ENCODE assay signal across 8 cellular contexts in genomic region chr7:27130540-27131389, GRCh38. TPM values are rescaled to one million over a fixed set of nuclear protein-coding genes. Genes with fewer than 3 reads are reported as not detected.
A peak's percentile ranks its signal among the peaks of the same experiment; 100 is the strongest.
DNase-seq lines count a peak whose midpoint lies in the region; ATAC-seq and TF ChIP-seq lines count a peak whose summit lies in the region.

TSS of gene HOXA4 (minus strand) at chr7:27130757. CDS start at chr7:27130733, 24 bp downstream.

- H4K20me1 ChIP-seq in PC-3 (ENCODE audit: low read length) = no peaks in the 10 kb centered on the region

- BruUV-seq in PC-3 (replicated peaks; lab: Mats Ljungman, UMichigan) = TSS peak; percentile 82

- WGBS in gastroesophageal sphincter (ENCODE audit: low coverage in 1 of 2), 2 donors = 0% methylated on average over 8 to 14 of the region's 67 CpGs
- 38% methylated on average over 67 of the region's 67 CpGs for WGBS in thymus

- peaks cover 62% of the 10 kb centered on the region for H3K27me3 Mint-ChIP-seq in activated T-helper 2 cell treated with anti-CD3 and anti-CD28 coated beads, Interferon-gamma antibody, Interleukin-2, Interleukin-4, amounts not matched to agents 10 μg/mL and 5 μg/mL and 100 μg/mL, durations not matched to agents 14 hours and 24 hours and 36 hours (ENCODE audit: low read depth)
- peaks cover 90% of the 10 kb centered on the region for H3K27me3 Mint-ChIP-seq in osteocyte (ENCODE audit: unreplicated experiment)

- H3K4me1 ChIP-seq in PC-3 (ENCODE audit: insufficient read depth, low read length) = peaks cover 43% of the 10 kb centered on the region
- peaks cover 16 to 88% (median 27%) of the 10 kb centered on the region in 3 donors for H3K4me1 ChIP-seq in gastroesophageal sphincter
- peaks cover 4% of the 10 kb centered on the region for H3K4me1 ChIP-seq in thymus (ENCODE audit: control insufficient read depth, insufficient read depth, low read length)

- H3K36me3 ChIP-seq in PC-3 (ENCODE audit: low read depth, low read length) (no peaks in the 10 kb centered on the region), gastroesophageal sphincter (no peaks in the 10 kb centered on the region), thymus (ENCODE audit: control insufficient read depth, insufficient read depth) (no peaks in the 10 kb centered on the region)

- peaks cover 40% of the 10 kb centered on the region for H3K79me2 ChIP-seq in PC-3 (ENCODE audit: low read length)

- peak within 1 kb of the TSS; percentile 80 for H3K9ac ChIP-seq in PC-3 (ENCODE audit: low read length)

- TF ChIP-seq EP300 in gastroesophageal sphincter (IDR thresholded peaks at IDR 0.05) = no peak

- H3K9me3 ChIP-seq in PC-3 (ENCODE audit: low read length) (no peaks in the 10 kb centered on the region), gastroesophageal sphincter (no peaks in the 10 kb centered on the region), thymus (ENCODE audit: control insufficient read depth) (no peaks in the 10 kb centered on the region)

- no peaks in the 10 kb centered on the region for H3K9me3 Mint-ChIP-seq in activated T-helper 2 cell treated with anti-CD3 and anti-CD28 coated beads, Interferon-gamma antibody, Interleukin-2, Interleukin-4, amounts not matched to agents 10 μg/mL and 5 μg/mL and 100 μg/mL, durations not matched to agents 14 hours and 24 hours and 36 hours
- H3K9me3 Mint-ChIP-seq in osteocyte (ENCODE audit: unreplicated experiment) = no peaks in the 10 kb centered on the region

- no peak within 1 kb of the TSS for H3K27ac Mint-ChIP-seq in activated T-helper 2 cell treated with anti-CD3 and anti-CD28 coated beads, Interferon-gamma antibody, Interleukin-2, Interleukin-4, amounts not matched to agents 10 μg/mL and 5 μg/mL and 100 μg/mL, durations not matched to agents 14 hours and 24 hours and 36 hours
- H3K27ac Mint-ChIP-seq in osteocyte (ENCODE audit: unreplicated experiment) = no peak within 1 kb of the TSS

- H3K4me2 ChIP-seq in PC-3 (ENCODE audit: low read length) = peak within 1 kb of the TSS; percentile 88

- H3K4me3 ChIP-seq in PC-3 (ENCODE audit: low read length) (peak within 1 kb of the TSS; percentile 77), gastroesophageal sphincter (peak within 1 kb of the TSS; percentile 47 to 84), thymus (ENCODE audit: low read length) (peak within 1 kb of the TSS; percentile 60)

- CTCF ChIA-PET in PC-3 (lab: Charles Lee) = interaction anchor here (0.6 to 1.0 kb wide), 3 partner anchors 18 to 444 kb away, joined by 3 to 7 read pairs (median 5); no protein-coding TSS in a partner anchor

- ATAC-seq in PC-3 = peak; percentile 82
- ATAC-seq in gastroesophageal sphincter = peak; percentile 95
- ATAC-seq in GM19397 (IDR thresholded peaks at IDR 0.05; ENCODE audit: unreplicated experiment) = no peak

- peak; percentile 62 to 80 for TF ChIP-seq POLR2A in gastroesophageal sphincter (IDR thresholded peaks at IDR 0.05)

- DNase-seq in NCI-H1436 (lab: John Stamatoyannopoulos, UW) (peak; percentile 74), NCI-H1436 treated with DMSO at 0.1 percent for 48 hours (lab: John Stamatoyannopoulos, UW) (no peak), PC-3 (peak; percentile 84), osteocyte (ENCODE audit: extremely low spot score, unreplicated experiment) (no peak)
- peak; percentile 67 for DNase-seq in activated T-helper 2 cell treated with anti-CD3 and anti-CD28 coated beads, Interferon-gamma antibody, Interleukin-2, Interleukin-4, amounts not matched to agents 10 μg/mL and 5 μg/mL and 100 μg/mL, durations not matched to agents 14 hours and 24 hours and 36 hours (ENCODE audit: low spot score)

- H2AFZ ChIP-seq in PC-3 (ENCODE audit: low read length) = peak within 1 kb of the TSS; percentile 81

- no peaks in the 10 kb centered on the region for H3F3A ChIP-seq in PC-3 (ENCODE audit: low read length, unreplicated experiment)

- no peaks in the 10 kb centered on the region for H3K9me2 ChIP-seq in PC-3 (replicated peaks; ENCODE audit: low read length)

- no peaks in the 10 kb centered on the region for H3K27me3 ChIP-seq in PC-3 (ENCODE audit: low read length)
- H3K27me3 ChIP-seq in gastroesophageal sphincter = no peaks in the 10 kb centered on the region
- peaks cover 2% of the 10 kb centered on the region for H3K27me3 ChIP-seq in thymus (ENCODE audit: control insufficient read depth, insufficient read depth)

- H3K4me3 Mint-ChIP-seq in activated T-helper 2 cell treated with anti-CD3 and anti-CD28 coated beads, Interferon-gamma antibody, Interleukin-2, Interleukin-4, amounts not matched to agents 10 μg/mL and 5 μg/mL and 100 μg/mL, durations not matched to agents 14 hours and 24 hours and 36 hours (ENCODE audit: low read depth) = peak within 1 kb of the TSS; percentile 59
- H3K4me3 Mint-ChIP-seq in osteocyte (ENCODE audit: unreplicated experiment) = peak within 1 kb of the TSS; percentile 51

- H3K4me1 Mint-ChIP-seq in activated T-helper 2 cell treated with anti-CD3 and anti-CD28 coated beads, Interferon-gamma antibody, Interleukin-2, Interleukin-4, amounts not matched to agents 10 μg/mL and 5 μg/mL and 100 μg/mL, durations not matched to agents 14 hours and 24 hours and 36 hours (ENCODE audit: low read depth) = peaks cover 14% of the 10 kb centered on the region
- H3K4me1 Mint-ChIP-seq in osteocyte (ENCODE audit: unreplicated experiment) = peaks cover 2% of the 10 kb centered on the region

- peak within 1 kb of the TSS; percentile 56 for H3K27ac ChIP-seq in PC-3 (ENCODE audit: low read length)
- peak within 1 kb of the TSS; percentile 92 to 99 (median 98) for H3K27ac ChIP-seq in gastroesophageal sphincter
- peak within 1 kb of the TSS; percentile 76 for H3K27ac ChIP-seq in thymus (ENCODE audit: low read depth)

- POLR2A ChIA-PET in PC-3 (lab: Charles Lee; ENCODE audit: unreplicated experiment) = interaction anchor here (0.5 to 0.6 kb wide), 3 partner anchors 8 to 715 kb away, joined by 3 to 4 read pairs (median 3); no protein-coding TSS in a partner anchor

- no peaks in the 10 kb centered on the region for H3K36me3 Mint-ChIP-seq in activated T-helper 2 cell treated with anti-CD3 and anti-CD28 coated beads, Interferon-gamma antibody, Interleukin-2, Interleukin-4, amounts not matched to agents 10 μg/mL and 5 μg/mL and 100 μg/mL, durations not matched to agents 14 hours and 24 hours and 36 hours (ENCODE audit: low read depth)
- no peaks in the 10 kb centered on the region for H3K36me3 Mint-ChIP-seq in osteocyte (ENCODE audit: unreplicated experiment)

- TF ChIP-seq CTCF in PC-3 (conservative IDR thresholded peaks at IDR 0.05; ENCODE audit: low read depth, low read length) (no peak), gastroesophageal sphincter (IDR thresholded peaks at IDR 0.05) (no peak), osteocyte (IDR thresholded peaks at IDR 0.05) (no peak)

- intact Hi-C loops in PC-3 (cut with micrococcal nuclease) = no loop called here
- intact Hi-C loops in activated T-helper 2 cell treated with anti-CD3 and anti-CD28 coated beads, Interferon-gamma antibody, Interleukin-2, Interleukin-4, amounts not matched to agents 10 μg/mL and 5 μg/mL and 100 μg/mL, durations not matched to agents 14 hours and 24 hours and 36 hours (cut with micrococcal nuclease) = loop anchor here (5.0 kb wide), 1 partner anchor 33 kb away; the partner anchor contains the start of gene HOXA1

RNA-seq across cellular contexts. Expression of gene HOXA4, which starts in this region (rescaled TPM):
- 2.3 and 5.1 TPM in 2 replicates for total RNA-seq in PC-3 (2014; rRNA removed)
- not detected in 2 replicates for total RNA-seq in activated T-helper 2 cell treated with anti-CD3 and anti-CD28 coated beads, Interferon-gamma antibody, Interleukin-2, Interleukin-4, amounts not matched to agents 10 μg/mL and 5 μg/mL and 100 μg/mL, durations not matched to agents 14 hours and 24 hours and 36 hours
- total RNA-seq in gastroesophageal sphincter = 10 to 100 TPM in 3 of 4 donors, 1 to 10 TPM in 1; 8.6 to 20.2 (median 15.3) TPM
- total RNA-seq in osteocyte = not detected in 2 replicates
- 3.0 TPM for polyA plus RNA-seq in thymus

Comparison
In these comparisons a context has a peak if more than half of its experiments do, and no peak if none do; other contexts are left out.
1. DNase-seq: peak in NCI-H1436 (single experiment) and PC-3 (single experiment); none in NCI-H1436 treated with DMSO at 0.1 percent for 48 hours (single experiment) and osteocyte (single experiment).
2. Peak in DNase-seq in activated T-helper 2 cell treated with anti-CD3 and anti-CD28 coated beads, Interferon-gamma antibody, Interleukin-2, Interleukin-4, amounts not matched to agents 10 μg/mL and 5 μg/mL and 100 μg/mL, durations not matched to agents 14 hours and 24 hours and 36 hours; RNA of the gene not detected or under 1 TPM.
3. Peak in every context shown above with its lines, with median percentiles within 50 percentile points of each other: H3K27ac ChIP-seq and H3K4me3 ChIP-seq.